ENCODE assay signal across 8 cellular contexts in genomic region chr3:141460097-141460704, GRCh38. TPM values are rescaled to one million over a fixed set of nuclear protein-coding genes. Genes with fewer than 3 reads are reported as not detected.
A peak's percentile ranks its signal among the peaks of the same experiment; 100 is the strongest.
DNase-seq lines count a peak whose midpoint lies in the region; ATAC-seq and TF ChIP-seq lines count a peak whose summit lies in the region.

No MANE protein-coding gene starts in this region.

- no peak overlapping the region for H3K9ac ChIP-seq in DND-41 (ENCODE audit: low read depth, low read length)
- no peak overlapping the region for H3K9ac ChIP-seq in GM23248

- no peaks in the 10 kb centered on the region for H3K27me3 Mint-ChIP-seq in activated T-cell treated with anti-CD3 and anti-CD28 coated beads, Interleukin-2, amount 50 U/mL, for 24 hours
- peaks cover 18% of the 10 kb centered on the region for H3K27me3 Mint-ChIP-seq in nephron progenitor cell (ENCODE audit: low read depth, poor library complexity)

- no peaks in the 10 kb centered on the region for H3K9me2 ChIP-seq in GM23248 (ENCODE audit: insufficient read depth)

- H3K79me2 ChIP-seq in DND-41 (ENCODE audit: insufficient read depth, low read length) (no peaks in the 10 kb centered on the region), GM23248 (ENCODE audit: insufficient read depth) (no peaks in the 10 kb centered on the region)

- H3F3A ChIP-seq in GM23248 (ENCODE audit: insufficient read depth) = peaks cover 34% of the 10 kb centered on the region

- H4K20me1 ChIP-seq in DND-41 (ENCODE audit: insufficient read depth, low read length) (no peaks in the 10 kb centered on the region), GM23248 (ENCODE audit: insufficient read depth) (no peaks in the 10 kb centered on the region)

- ATAC-seq in DND-41 (ENCODE audit: insufficient read depth, low read depth) = peak; percentile 100
- ATAC-seq in stimulated activated naive CD8-positive, alpha-beta T cell treated with anti-CD3 and anti-CD28 coated beads, Interleukin-15, Interleukin-2, amounts not matched to agents 100 U/mL and 50 U/mL, for 24 hours = peak; percentile 99

- H2AFZ ChIP-seq in DND-41 (ENCODE audit: low read depth, low read length) = peak overlapping the region; percentile 60
- peak overlapping the region; percentile 62 for H2AFZ ChIP-seq in GM23248

- H3K4me2 ChIP-seq in DND-41 (ENCODE audit: insufficient read depth, low read length) = no peak overlapping the region
- H3K4me2 ChIP-seq in GM23248 (ENCODE audit: unreplicated experiment) = no peak overlapping the region

- TF ChIP-seq CTCF in DND-41 (IDR thresholded peaks at IDR 0.05; ENCODE audit: borderline replicate concordance, extremely low read depth, low read length, poor library complexity, severe bottlenecking) (peak; percentile 98), LNCAP (IDR thresholded peaks at IDR 0.05) (peak; percentile 88), nephron progenitor cell (IDR thresholded peaks at IDR 0.05) (peak; percentile 89)

- H3K9me3 Mint-ChIP-seq in activated T-cell treated with anti-CD3 and anti-CD28 coated beads, Interleukin-2, amount 50 U/mL, for 24 hours = peaks cover 8% of the 10 kb centered on the region
- H3K9me3 Mint-ChIP-seq in nephron progenitor cell = peaks cover 13% of the 10 kb centered on the region

- H3K27me3 ChIP-seq in DND-41 (ENCODE audit: insufficient read depth, low read length, poor library complexity) (no peaks in the 10 kb centered on the region), GM23248 (replicated peaks; ENCODE audit: insufficient read depth) (no peaks in the 10 kb centered on the region)

- H3K4me3 ChIP-seq in DND-41 (ENCODE audit: low read depth in 1 of 2, low read length in 2 of 2) (no peak overlapping the region), GM23248 (no peak overlapping the region)

- H3K4me1 ChIP-seq in DND-41 (ENCODE audit: insufficient read depth, low read length) (peaks cover 2% of the 10 kb centered on the region; the same call in 1 of the 2 replicates), GM23248 (ENCODE audit: insufficient read depth) (peaks cover 34% of the 10 kb centered on the region)

- H3K27ac Mint-ChIP-seq in activated T-cell treated with anti-CD3 and anti-CD28 coated beads, Interleukin-2, amount 50 U/mL, for 24 hours = no peak overlapping the region
- no peak overlapping the region for H3K27ac Mint-ChIP-seq in nephron progenitor cell

- H3K36me3 ChIP-seq in DND-41 (ENCODE audit: insufficient read depth, low read length) = no peaks in the 10 kb centered on the region
- H3K36me3 ChIP-seq in GM23248 (ENCODE audit: low read depth) = no peaks in the 10 kb centered on the region

- WGBS in GM23248 (ENCODE audit: low coverage in 1 of 2, low lambda C conversion rate in 2 of 2, missing lambda C conversion rate in 2 of 2), 2 experiments = 23 to 25% methylated on average over 10 of the region's 10 CpGs

- H3K27ac ChIP-seq in DND-41 (ENCODE audit: low read length) = no peak overlapping the region
- no peak overlapping the region for H3K27ac ChIP-seq in GM23248

- peaks cover 6% of the 10 kb centered on the region for H3K9me3 ChIP-seq in DND-41 (ENCODE audit: insufficient read depth, low read length, severe bottlenecking)
- H3K9me3 ChIP-seq in GM23248 (ENCODE audit: low read depth) = no peaks in the 10 kb centered on the region

- DNase-seq in DND-41 (peak; percentile 89), GM23248 (peak; percentile 92), fibroblast of gingiva (ENCODE audit: low read depth) (peak; percentile 71), nephron progenitor cell (peak; percentile 90)
- DNase-seq in activated T-cell treated with anti-CD3 and anti-CD28 coated beads, Interleukin-2, amount 50 U/mL, for 24 hours = peak; percentile 91
- peak; percentile 94 for DNase-seq in stimulated activated naive CD8-positive, alpha-beta T cell treated with anti-CD3 and anti-CD28 coated beads, Interleukin-15, Interleukin-2, amounts not matched to agents 100 U/mL and 50 U/mL, for 24 hours

- no peak overlapping the region for H3K4me3 Mint-ChIP-seq in activated T-cell treated with anti-CD3 and anti-CD28 coated beads, Interleukin-2, amount 50 U/mL, for 24 hours
- H3K4me3 Mint-ChIP-seq in nephron progenitor cell = no peak overlapping the region

- no peaks in the 10 kb centered on the region for H3K36me3 Mint-ChIP-seq in activated T-cell treated with anti-CD3 and anti-CD28 coated beads, Interleukin-2, amount 50 U/mL, for 24 hours (ENCODE audit: low read depth)
- H3K36me3 Mint-ChIP-seq in nephron progenitor cell (ENCODE audit: low read depth) = no peaks in the 10 kb centered on the region

- in situ Hi-C loops in GM23248 (cut with MboI) = loop anchor here (25.0 kb wide), 1 partner anchor 102 kb away; no protein-coding TSS in a partner anchor

- H3K4me1 Mint-ChIP-seq in activated T-cell treated with anti-CD3 and anti-CD28 coated beads, Interleukin-2, amount 50 U/mL, for 24 hours (ENCODE audit: low read depth) = peaks cover 13% of the 10 kb centered on the region
- H3K4me1 Mint-ChIP-seq in nephron progenitor cell = peaks cover 16% of the 10 kb centered on the region

TF ChIP-seq in PFSK-1, 5 proteins besides CTCF, POLR2A, EP300 and RAD21:
- TF ChIP-seq FOXP2 (optimal IDR thresholded peaks at IDR 0.05; ENCODE audit: borderline replicate concordance, extremely low read depth, extremely low read length, insufficient read depth) (peak; percentile 19), POLR2AphosphoS5 (IDR thresholded peaks at IDR 0.05; ENCODE audit: low read depth, low read length) (no peak)

RNA-seq across cellular contexts. Expression of gene RASA2, which starts 26.6 kb away (rescaled TPM):
- 18.8 and 21.0 TPM in 2 replicates for total RNA-seq in GM23248 (2014; rRNA removed; shearing (Covaris generic))
- 12.4 and 16.9 TPM in 2 replicates for polyA plus RNA-seq in GM23248 (2016; fragmentation: Nextera tagmentation; extraction: Ambion mirVana)
- 3.7 TPM for polyA plus RNA-seq in PFSK-1 (2012; ENCODE audit: insufficient read length, low read depth)
